In genomic region chr1:191634801-191635520, GRCh38 we compare ENCODE assay signal across 25 cellular contexts.
"Had no signal": no experiment of that assay in that cellular context is flagged by ENCODE, and none has a peak within 500 bp of the region (broad histone marks: within the 10 kb centered on the region; RNA-seq: fewer than 3 reads in every experiment).

No MANE protein-coding gene starts in this region.

- H3K4me3 ChIP-seq: breast epithelium, esophagus squamous epithelium, left ventricle myocardium inferior, lung, mucosa of descending colon, right lobe of liver, tibial nerve had no signal

- H3K4me1 ChIP-seq: breast epithelium, esophagus squamous epithelium, left ventricle myocardium inferior, right lobe of liver, tibial nerve had no signal

- H3K27me3 Mint-ChIP-seq: activated CD4-positive, alpha-beta memory T cell treated with anti-CD3 and anti-CD28 coated beads for 36 hours; activated CD4-positive, alpha-beta T cell treated with anti-CD3 and anti-CD28 coated beads, Interleukin-2, amount 10 ng/mL, durations not matched to agents 24 days and 14 days; activated naive CD4-positive, alpha-beta T cell treated with anti-CD3 and anti-CD28 coated beads, Interleukin-2, amount 10 ng/mL, durations not matched to agents 7 days and 5 days had no signal

- H3K4me3 Mint-ChIP-seq: activated CD4-positive, alpha-beta memory T cell treated with anti-CD3 and anti-CD28 coated beads for 36 hours; activated CD4-positive, alpha-beta T cell treated with anti-CD3 and anti-CD28 coated beads, Interleukin-2, amount 10 ng/mL, durations not matched to agents 24 days and 14 days; activated naive CD4-positive, alpha-beta T cell treated with anti-CD3 and anti-CD28 coated beads, Interleukin-2, amount 10 ng/mL, durations not matched to agents 7 days and 5 days; nephron; T-helper 2 cell treated with Interferon-gamma antibody and Interleukin-4, amounts not matched to agents 5 μg/mL and 100 μg/mL, for 36 hours had no signal

- H3K4me1 Mint-ChIP-seq: activated CD4-positive, alpha-beta T cell treated with anti-CD3 and anti-CD28 coated beads, Interleukin-2, amount 10 ng/mL, durations not matched to agents 24 days and 14 days; activated naive CD4-positive, alpha-beta T cell treated with anti-CD3 and anti-CD28 coated beads, Interleukin-2, amount 10 ng/mL, durations not matched to agents 7 days and 5 days; nephron had no signal

- H3K27me3 ChIP-seq: breast epithelium, esophagus squamous epithelium, right lobe of liver, tibial nerve had no signal

- H3K27ac Mint-ChIP-seq: activated CD4-positive, alpha-beta memory T cell treated with anti-CD3 and anti-CD28 coated beads for 36 hours; activated CD4-positive, alpha-beta T cell treated with anti-CD3 and anti-CD28 coated beads, Interleukin-2, amount 10 ng/mL, durations not matched to agents 24 days and 14 days; activated naive CD4-positive, alpha-beta T cell treated with anti-CD3 and anti-CD28 coated beads, Interleukin-2, amount 10 ng/mL, durations not matched to agents 7 days and 5 days; nephron; T-helper 2 cell treated with Interferon-gamma antibody and Interleukin-4, amounts not matched to agents 5 μg/mL and 100 μg/mL, for 36 hours had no signal

- H3K36me3 ChIP-seq: breast epithelium, esophagus squamous epithelium, left ventricle myocardium inferior, right lobe of liver, tibial nerve, WERI-Rb-1 had no signal

- H3K27ac ChIP-seq: breast epithelium, epithelial cell of prostate, esophagus squamous epithelium, left ventricle myocardium inferior, right lobe of liver, tibial nerve, WERI-Rb-1 had no signal

- DNase-seq: activated CD4-positive, alpha-beta memory T cell treated with anti-CD3 and anti-CD28 coated beads for 36 hours; activated CD4-positive, alpha-beta T cell treated with anti-CD3 and anti-CD28 coated beads, Interleukin-2, amount 10 ng/mL, durations not matched to agents 24 days and 14 days; activated CD4-positive, CD25-positive, alpha-beta regulatory T cell treated with anti-CD3 and anti-CD28 coated beads, Interleukin-2, amount 50 U/mL, for 72 hours; activated CD8-positive, alpha-beta memory T cell treated with anti-CD3 and anti-CD28 coated beads, Interleukin-2, amount 50 U/mL, for 4 hours; activated gamma-delta T cell; activated naive CD4-positive, alpha-beta T cell treated with anti-CD3 and anti-CD28 coated beads, Interleukin-2, amount 10 ng/mL, durations not matched to agents 7 days and 5 days; activated T-cell treated with anti-CD3 and anti-CD28 coated beads, Interleukin-2, amount 50 U/mL, for 1 hour; amniotic stem cell; central memory CD4-positive, alpha-beta T cell; esophagus squamous epithelium; foreskin melanocyte; kidney glomerular epithelial cell; left ventricle myocardium inferior; mucosa of descending colon; posterior cingulate gyrus; right lobe of liver; stimulated activated CD4-positive, alpha-beta T cell treated with anti-CD3 and anti-CD28 coated beads, Interleukin-2, amount 100 ng/mL, for 48 hours; stimulated activated naive CD4-positive, alpha-beta T cell treated with Interleukin-2 at 50 U/mL for 16 hours; WERI-Rb-1 had no signal

- H3K36me3 Mint-ChIP-seq: activated CD4-positive, alpha-beta memory T cell treated with anti-CD3 and anti-CD28 coated beads for 36 hours; activated naive CD4-positive, alpha-beta T cell treated with anti-CD3 and anti-CD28 coated beads, Interleukin-2, amount 10 ng/mL, durations not matched to agents 7 days and 5 days had no signal

- H3K9me3 Mint-ChIP-seq: activated CD4-positive, alpha-beta T cell treated with anti-CD3 and anti-CD28 coated beads, Interleukin-2, amount 10 ng/mL, durations not matched to agents 24 days and 14 days had no signal

- ATAC-seq: mucosa of descending colon, right lobe of liver had no signal

- H3K9me3 ChIP-seq: esophagus squamous epithelium, mucosa of descending colon, right lobe of liver had no signal
